ENCODE assay signal across 12 cellular contexts in genomic region chr3:64548200-64548889, GRCh38.
DNase-seq lines count a peak whose midpoint lies in the region; ATAC-seq and TF ChIP-seq lines count a peak whose summit lies in the region.
"Had no signal": no experiment of that assay in that cellular context is flagged by ENCODE, and none has a peak within 500 bp of the region (broad histone marks: within the 10 kb centered on the region; RNA-seq: fewer than 3 reads in every experiment).

No MANE protein-coding gene starts in this region.

- ATAC-seq in GM19452 (IDR thresholded peaks at IDR 0.05; ENCODE audit: unreplicated experiment), result no peak
- ATAC-seq: esophagus mucosa had no signal

- peaks cover 0 to 50% (median 35%) of the 10 kb centered on the region in 4 donors for H3K4me1 ChIP-seq in sigmoid colon

- peak overlapping the region; percentile 76 to 93 (median 84) for H3K27ac ChIP-seq in sigmoid colon

- intact Hi-C loops in sigmoid colon (cut with DNase I), result loop anchor here (1.0 kb wide), 1 partner anchor 64 kb away; no protein-coding TSS in a partner anchor

- peaks cover 0 to 6% (median 0%) of the 10 kb centered on the region in 4 donors for H3K36me3 ChIP-seq in sigmoid colon

- TF ChIP-seq EP300 in sigmoid colon (IDR thresholded peaks at IDR 0.05), result peak in 1 of 4 donors; percentile 74

- no peak overlapping the region for H3K4me3 Mint-ChIP-seq in chondrocyte (ENCODE audit: unreplicated experiment)
- H3K4me3 Mint-ChIP-seq: CD14-positive monocyte had no signal

- H3K4me1 Mint-ChIP-seq in chondrocyte (ENCODE audit: low read depth), result peaks cover 19% of the 10 kb centered on the region
- H3K4me1 Mint-ChIP-seq: CD14-positive monocyte had no signal

- no peaks in the 10 kb centered on the region for H3K9me3 ChIP-seq in sigmoid colon

- H3K27me3 Mint-ChIP-seq in chondrocyte (ENCODE audit: low read depth), result peaks cover 2% of the 10 kb centered on the region

- no peaks in the 10 kb centered on the region for H3K27me3 ChIP-seq in sigmoid colon

- H3K36me3 Mint-ChIP-seq in chondrocyte (ENCODE audit: low read depth), result no peaks in the 10 kb centered on the region
- H3K36me3 Mint-ChIP-seq: CD14-positive monocyte had no signal

- H3K27ac Mint-ChIP-seq in chondrocyte (ENCODE audit: unreplicated experiment), result peak overlapping the region; percentile 59

- in situ Hi-C loops in G401 (cut with HindIII; ENCODE audit: low sequenced_read_pairs), result no loop called here

- TF ChIP-seq CTCF in chondrocyte (IDR thresholded peaks at IDR 0.05), result no peak
- TF ChIP-seq CTCF in sigmoid colon (IDR thresholded peaks at IDR 0.05), result no peak
- no peak for TF ChIP-seq CTCF in GM20000 (IDR thresholded peaks at IDR 0.05; ENCODE audit: extremely low read depth, missing control alignments)

- no peak for TF ChIP-seq POLR2A in sigmoid colon (IDR thresholded peaks at IDR 0.05)

- DNase-seq in G401 (ENCODE audit: low spot score) (peak; percentile 8), chondrocyte (ENCODE audit: low spot score) (no peak), iris pigment epithelial cell (ENCODE audit: low read depth) (peak; percentile 10), sigmoid colon (peak; percentile 95), NCI-H187 treated with DMSO at 0.1 percent for 48 hours (lab: John Stamatoyannopoulos, UW) (no peak), GM20000 (ENCODE audit: low spot score) (no peak), DMS53 treated with DMSO at 0.1 percent for 48 hours (lab: John Stamatoyannopoulos, UW; ENCODE audit: unreplicated experiment) (no peak)
- DNase-seq: activated CD8-positive, alpha-beta memory T cell treated with anti-CD3 and anti-CD28 coated beads, Interleukin-2, amount 50 U/mL, for 48 hours; NCI-H1048 had no signal

- H3K9me3 Mint-ChIP-seq in chondrocyte (ENCODE audit: low read depth), result peaks cover 2% of the 10 kb centered on the region

- H3K4me3 ChIP-seq in sigmoid colon, result no peak overlapping the region

- 65 to 76% methylated on average over 6 of the region's 6 CpGs for WGBS in sigmoid colon, 2 donors

Comparison
In these comparisons a context has a peak if more than half of its experiments do, and no peak if none do; other contexts are left out.
1. DNase-seq: peak in G401 (single experiment), iris pigment epithelial cell (single experiment) and sigmoid colon (single experiment); none in chondrocyte (single experiment), NCI-H187 treated with DMSO at 0.1 percent for 48 hours (single experiment), GM20000 (single experiment) and DMS53 treated with DMSO at 0.1 percent for 48 hours (single experiment).